ENCODE assay signal across 8 cellular contexts in the genomic region with DNA sequence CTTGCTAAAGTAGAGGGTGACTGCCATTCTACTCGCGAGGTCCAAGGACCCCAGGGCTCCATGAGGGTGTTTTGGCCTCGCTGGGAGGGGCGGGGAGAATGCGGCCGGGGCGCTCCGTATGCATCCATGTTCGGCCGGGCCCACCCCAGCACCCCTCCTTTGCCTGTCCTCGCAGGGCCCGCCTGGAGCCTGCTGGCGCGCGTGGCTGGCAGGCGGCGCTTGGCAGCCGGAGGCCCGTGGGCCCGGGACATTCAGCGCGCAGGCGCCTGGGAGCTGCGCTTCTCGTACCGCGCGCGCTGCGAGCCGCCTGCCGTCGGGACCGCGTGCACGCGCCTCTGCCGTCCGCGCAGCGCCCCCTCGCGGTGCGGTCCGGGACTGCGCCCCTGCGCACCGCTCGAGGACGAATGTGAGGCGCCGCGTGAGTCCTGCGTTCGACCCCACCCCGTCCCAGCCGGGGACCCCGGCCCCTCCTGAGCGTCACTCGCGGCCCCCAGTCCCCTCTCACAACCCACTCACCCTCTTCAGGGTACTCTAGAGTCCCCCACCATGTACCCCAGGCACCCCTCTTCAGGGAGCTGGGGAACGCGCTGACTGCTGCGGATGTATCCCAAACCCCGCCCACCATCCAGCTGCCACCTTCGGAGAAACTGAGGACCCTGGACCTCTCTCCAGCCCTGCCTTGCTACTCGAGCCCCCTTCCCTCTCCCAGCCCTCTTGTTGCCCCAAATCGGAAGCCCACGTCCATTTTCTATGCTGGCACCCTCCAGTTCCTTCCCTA. TPM values are rescaled to one million over a fixed set of nuclear protein-coding genes. Genes with fewer than 3 reads are reported as not detected.
DNase-seq lines count a peak whose midpoint lies in the region; FAIRE-seq and TF ChIP-seq lines count a peak whose summit lies in the region.

No MANE protein-coding gene starts in this region.

- H3K4ac ChIP-seq in H1 (replicated peaks; ENCODE audit: insufficient read length, low read depth, low read length): no peak overlapping the region

- H3K79me1 ChIP-seq in H1 (ENCODE audit: low read depth, low read length): no peaks in the 10 kb centered on the region

- TF ChIP-seq POLR2A in H1 (IDR thresholded peaks at IDR 0.05; ENCODE audit: control extremely low read depth in 1 of 2, low read depth in 2 of 2, low read length in 2 of 2) (no peak), suprapubic skin (IDR thresholded peaks at IDR 0.05) (no peak)

- no peak overlapping the region for H2BK5ac ChIP-seq in H1 (ENCODE audit: low read depth, low read length)

- CTCF ChIA-PET in H1 (lab: Charles Lee; ENCODE audit: partially characterized antibody): interaction anchor here (0.7 to 1.8 kb wide), 18 partner anchors 9 to 105 kb away, joined by 3 to 23 read pairs (median 3); a partner anchor contains a TSS

- H3K36me3 ChIP-seq in H1 (ENCODE audit: control insufficient read depth in 2 of 4, insufficient read depth in 4 of 4, low read length in 3 of 4): no peaks in the 10 kb centered on the region
- no peaks in the 10 kb centered on the region for H3K36me3 ChIP-seq in suprapubic skin

- H4K91ac ChIP-seq in H1 (replicated peaks; ENCODE audit: insufficient read length, low read length): no peak overlapping the region

- H3K23me2 ChIP-seq in H1 (ENCODE audit: low read depth, low read length): peaks cover 22% of the 10 kb centered on the region

- H3K79me2 ChIP-seq in H1 (ENCODE audit: control insufficient read depth in 1 of 2, insufficient read depth in 2 of 2, low read length in 2 of 2): no peaks in the 10 kb centered on the region

- H3K4me3 ChIP-seq in H1 (ENCODE audit: extremely low read depth in 1 of 4, insufficient read depth in 2 of 4, low read depth in 3 of 4, low read length in 4 of 4): peak overlapping the region in 1 of 4 experiments; percentile 37; a peak in 1 of 8 replicates
- H3K4me3 ChIP-seq in suprapubic skin: no peak overlapping the region

- H3K9me3 ChIP-seq in H1 (ENCODE audit: insufficient read depth in 2 of 2, low read depth in 1 of 2, low read length in 1 of 2) (peaks cover 6 to 8% of the 10 kb centered on the region in 2 experiments; a peak in 3 of 4 replicates), suprapubic skin (no peaks in the 10 kb centered on the region)

- H3K9ac ChIP-seq in H1 (replicated peaks in 1 of 4; ENCODE audit: extremely low read depth in 1 of 4, low read depth in 3 of 4, low read length in 3 of 4): no peak overlapping the region

- H3K27ac ChIP-seq in H1 (ENCODE audit: low read depth, low read length) (no peak overlapping the region), suprapubic skin (no peak overlapping the region)

- H3K18ac ChIP-seq in H1 (ENCODE audit: extremely low read depth, low read length): peak overlapping the region; percentile 48; the same call in 1 of the 2 replicates

- H3K14ac ChIP-seq in H1 (ENCODE audit: insufficient read length): no peak overlapping the region

- TF ChIP-seq RAD21 in H1 (IDR thresholded peaks at IDR 0.05 in 1 of 2, conservative IDR thresholded peaks at IDR 0.05 in 1 of 2; ENCODE audit: low read depth in 2 of 2, low read length in 2 of 2): peak in 1 of 2 experiments; percentile 56; a peak in 2 of 4 replicates

- H3K4me1 ChIP-seq in H1 (replicated peaks in 1 of 4; ENCODE audit: control insufficient read depth in 3 of 4, insufficient read depth in 4 of 4, low read length in 3 of 4) (peaks cover 3 to 10% (median 5%) of the 10 kb centered on the region in 4 experiments; a peak in 5 of 7 replicates), suprapubic skin (peaks cover 40% of the 10 kb centered on the region)

- no peak overlapping the region for H2BK20ac ChIP-seq in H1 (ENCODE audit: low read length)

- TF ChIP-seq EP300 in H1 (IDR thresholded peaks at IDR 0.05; ENCODE audit: borderline replicate concordance in 1 of 2, low read depth in 2 of 2, low read length in 2 of 2): no peak
- no peak for TF ChIP-seq EP300 in suprapubic skin (IDR thresholded peaks at IDR 0.05)

- peak; percentile 90 to 97 (median 93) for TF ChIP-seq CTCF in H1 (IDR thresholded peaks at IDR 0.05; ENCODE audit: control extremely low read depth in 1 of 3, insufficient read depth in 1 of 3, low read depth in 1 of 3, low read length in 3 of 3)
- TF ChIP-seq CTCF in nephron (IDR thresholded peaks at IDR 0.05; ENCODE audit: unreplicated experiment in 3 of 3): peak; percentile 80 to 87 (median 86)
- peak; percentile 68 to 97 for TF ChIP-seq CTCF in suprapubic skin (IDR thresholded peaks at IDR 0.05)

- peaks cover 85% of the 10 kb centered on the region for H3K27me3 Mint-ChIP-seq in nephron (ENCODE audit: low read depth)

- H4K5ac ChIP-seq in H1 (ENCODE audit: insufficient read length, low read depth, low read length): no peak overlapping the region

- H3K4me2 ChIP-seq in H1 (ENCODE audit: insufficient read depth in 1 of 2, low read depth in 2 of 2, low read length in 2 of 2): peak overlapping the region in 1 of 2 experiments; percentile 52; a peak in 2 of 4 replicates

- H3K36me3 Mint-ChIP-seq in nephron (ENCODE audit: low read depth): no peaks in the 10 kb centered on the region

- H3K4me3 Mint-ChIP-seq in nephron: peak overlapping the region in 1 of 3 experiments; percentile 20

- H3K27me3 ChIP-seq in H1 (replicated peaks in 1 of 4; ENCODE audit: control insufficient read depth in 3 of 4, extremely low read depth in 1 of 4, insufficient read depth in 3 of 4, low read length in 3 of 4) (peaks cover 36 to 95% (median 85%) of the 10 kb centered on the region in 4 experiments), suprapubic skin (peaks cover 86% of the 10 kb centered on the region)

- POLR2A ChIA-PET in H1 (lab: Charles Lee; ENCODE audit: partially characterized antibody): interaction anchor here (0.6 to 1.2 kb wide), 11 partner anchors 10 to 112 kb away, joined by 3 to 7 read pairs (median 3); a partner anchor contains a TSS

- H3K56ac ChIP-seq in H1 (replicated peaks; ENCODE audit: insufficient read length, low read depth, low read length): no peak overlapping the region

- no peak overlapping the region for H2AFZ ChIP-seq in H1 (ENCODE audit: low read length)

- no peak overlapping the region for H3K23ac ChIP-seq in H1 (ENCODE audit: insufficient read length)

- no peak overlapping the region for H3K27ac Mint-ChIP-seq in nephron

- peak overlapping the region; percentile 88 for H4K8ac ChIP-seq in H1 (ENCODE audit: extremely low read depth, insufficient read depth, low read length)

- no peak overlapping the region for H2BK120ac ChIP-seq in H1 (replicated peaks; ENCODE audit: low read depth, low read length)

- H3K9me3 Mint-ChIP-seq in nephron: no peaks in the 10 kb centered on the region

- peaks cover 17% of the 10 kb centered on the region for H3K4me1 Mint-ChIP-seq in nephron

- no peak overlapping the region for H2AK5ac ChIP-seq in H1 (ENCODE audit: low read depth, low read length)

- no peak for FAIRE-seq in H1 (lab: Jason Lieb, UNC)

- H2BK15ac ChIP-seq in H1 (ENCODE audit: low read length): peak overlapping the region; percentile 29; the same call in 1 of the 2 replicates

- no peak overlapping the region for H2BK12ac ChIP-seq in H1 (ENCODE audit: low read depth, low read length)

- peaks cover 0 to 3% of the 10 kb centered on the region in 2 experiments for H4K20me1 ChIP-seq in H1 (replicated peaks in 1 of 2; ENCODE audit: control insufficient read depth in 1 of 2, insufficient read depth in 2 of 2, low read length in 2 of 2)

- 26% methylated on average over 44 of the region's 69 CpGs; no CpG with 5 or more reads in 1 of the 2 experiments for WGBS in H1 (ENCODE audit: extremely low coverage in 1 of 2, insufficient coverage in 1 of 2, insufficient read length in 1 of 2, insufficient replicate concordance in 2 of 2, low coverage in 1 of 2, low lambda C conversion rate in 2 of 2, missing lambda C conversion rate in 1 of 2), 2 experiments
- WGBS in suprapubic skin: 73% methylated on average over 8 of the region's 69 CpGs

- DNase-seq in GF-D8 (lab: John Stamatoyannopoulos, UW) (peak; percentile 26), NCI-H1092 treated with DMSO at 0.1 percent for 48 hours (lab: John Stamatoyannopoulos, UW) (peak; percentile 13), H1 (ENCODE audit: low read depth in 1 of 2, low spot score in 2 of 2) (peak in 1 of 2 experiments; percentile 93), suprapubic skin (ENCODE audit: low spot score in 2 of 2) (no peak), NCI-H345 (lab: John Stamatoyannopoulos, UW) (no peak), NCI-H2029 (lab: John Stamatoyannopoulos, UW) (no peak)
- peak; percentile 90 for DNase-seq in activated CD8-positive, alpha-beta memory T cell treated with anti-CD3 and anti-CD28 coated beads for 24 hours

RNA-seq across cellular contexts. Expression of a gene that starts 4.1 kb away (rescaled TPM):
- 11.3 and 12.2 TPM in 2 replicates for total RNA-seq in H1 (2021; fragmentation: NEBNext Ultra II Directional; extraction: Animal tissue kit (Norgen Biotek cat#: 25700))
- 13.8 and 16.6 TPM in 2 replicates for polyA plus RNA-seq in H1 (2011; rRNA removed)
- 10.9 TPM for polyA plus RNA-seq in H1 (2011; cell fraction: cytosol; rRNA removed)
- polyA plus RNA-seq in H1 (2011; cell fraction: nucleus; rRNA removed): 13.1 TPM
- polyA plus RNA-seq in H1 (2012, experiment 1 of 2): 4.0 to 10.2 TPM (median 8.6 TPM) in 4 replicates
- 6.7 TPM for polyA plus RNA-seq in H1 (2012, experiment 2 of 2)
- 63.8 TPM for polyA plus RNA-seq in H1 (2013, experiment 1 of 2)
- polyA plus RNA-seq in H1 (2013, experiment 2 of 2): 53.9 TPM
- polyA minus RNA-seq in H1 (2011; rRNA and poly(A)+ RNA removed): 1.2 and 1.6 TPM in 2 replicates
- 4.3 TPM for polyA minus RNA-seq in H1 (2011; cell fraction: cytosol; rRNA and poly(A)+ RNA removed)
- polyA minus RNA-seq in H1 (2011; cell fraction: nucleus; rRNA and poly(A)+ RNA removed): 3.9 TPM
- total RNA-seq in suprapubic skin: not detected

RNA-seq across cellular contexts. Expression of a gene that starts 12.1 kb away (rescaled TPM):
- 8.4 and 11.0 TPM in 2 replicates for total RNA-seq in H1 (2021; fragmentation: NEBNext Ultra II Directional; extraction: Animal tissue kit (Norgen Biotek cat#: 25700))
- polyA plus RNA-seq in H1 (2011; rRNA removed): 10.7 and 21.8 TPM in 2 replicates
- polyA plus RNA-seq in H1 (2011; cell fraction: cytosol; rRNA removed): 11.5 TPM
- 27.1 TPM for polyA plus RNA-seq in H1 (2011; cell fraction: nucleus; rRNA removed)
- polyA plus RNA-seq in H1 (2012, experiment 1 of 2): 9.8 to 12.5 TPM (median 11.4 TPM) in 4 replicates
- 9.3 TPM for polyA plus RNA-seq in H1 (2012, experiment 2 of 2)
- polyA plus RNA-seq in H1 (2013, experiment 1 of 2): 23.6 TPM
- 19.1 TPM for polyA plus RNA-seq in H1 (2013, experiment 2 of 2)
- polyA minus RNA-seq in H1 (2011; rRNA and poly(A)+ RNA removed): 1.2 and 2.0 TPM in 2 replicates
- polyA minus RNA-seq in H1 (2011; cell fraction: cytosol; rRNA and poly(A)+ RNA removed): 4.4 TPM
- polyA minus RNA-seq in H1 (2011; cell fraction: nucleus; rRNA and poly(A)+ RNA removed): 16.2 TPM
- not detected for total RNA-seq in suprapubic skin

RNA-seq across cellular contexts. Expression of a gene that starts 22.2 kb away (rescaled TPM):
- 153 and 155 TPM in 2 replicates for total RNA-seq in H1 (2021; fragmentation: NEBNext Ultra II Directional; extraction: Animal tissue kit (Norgen Biotek cat#: 25700))
- polyA plus RNA-seq in H1 (2011; rRNA removed): 187 and 217 TPM in 2 replicates
- polyA plus RNA-seq in H1 (2011; cell fraction: cytosol; rRNA removed): 162 TPM
- polyA plus RNA-seq in H1 (2011; cell fraction: nucleus; rRNA removed): 233 TPM
- polyA plus RNA-seq in H1 (2012, experiment 1 of 2): 147 to 197 TPM (median 169 TPM) in 4 replicates
- 251 TPM for polyA plus RNA-seq in H1 (2012, experiment 2 of 2)
- polyA plus RNA-seq in H1 (2013, experiment 1 of 2): 125 TPM
- polyA plus RNA-seq in H1 (2013, experiment 2 of 2): 123 TPM
- polyA minus RNA-seq in H1 (2011; rRNA and poly(A)+ RNA removed): 121 and 126 TPM in 2 replicates
- polyA minus RNA-seq in H1 (2011; cell fraction: cytosol; rRNA and poly(A)+ RNA removed): 92.0 TPM
- 71.7 TPM for polyA minus RNA-seq in H1 (2011; cell fraction: nucleus; rRNA and poly(A)+ RNA removed)
- total RNA-seq in suprapubic skin: 10 to 100 TPM; 44.9 to 57.9 (median 50.6) TPM

RNA-seq across cellular contexts. Expression of a gene that starts 29.8 kb away (rescaled TPM):
- total RNA-seq in H1 (2021; fragmentation: NEBNext Ultra II Directional; extraction: Animal tissue kit (Norgen Biotek cat#: 25700)): 2.4 and 3.4 TPM in 2 replicates
- polyA plus RNA-seq in H1 (2011; rRNA removed): 2.1 and 11.3 TPM in 2 replicates
- polyA plus RNA-seq in H1 (2011; cell fraction: cytosol; rRNA removed): 3.4 TPM
- 2.6 TPM for polyA plus RNA-seq in H1 (2011; cell fraction: nucleus; rRNA removed)
- polyA plus RNA-seq in H1 (2012, experiment 1 of 2): 1.5 to 2.6 TPM (median 1.8 TPM) in 4 replicates
- polyA plus RNA-seq in H1 (2012, experiment 2 of 2): 1.3 TPM
- polyA plus RNA-seq in H1 (2013, experiment 1 of 2): 3.8 TPM
- 3.0 TPM for polyA plus RNA-seq in H1 (2013, experiment 2 of 2)
- 0.93 and 2.3 TPM in 2 replicates for polyA minus RNA-seq in H1 (2011; rRNA and poly(A)+ RNA removed)
- 0.95 TPM for polyA minus RNA-seq in H1 (2011; cell fraction: cytosol; rRNA and poly(A)+ RNA removed)
- polyA minus RNA-seq in H1 (2011; cell fraction: nucleus; rRNA and poly(A)+ RNA removed): 1.5 TPM
- 1 to 10 TPM in 2 of 4 donors, under 1 TPM in 2; 0.80 to 2.4 (median 1.2) TPM for total RNA-seq in suprapubic skin

RNA-seq across cellular contexts. Expression of a gene that starts 37.1 kb away (rescaled TPM):
- 29.6 and 29.9 TPM in 2 replicates for total RNA-seq in H1 (2021; fragmentation: NEBNext Ultra II Directional; extraction: Animal tissue kit (Norgen Biotek cat#: 25700))
- 7.6 and 7.8 TPM in 2 replicates for polyA plus RNA-seq in H1 (2011; rRNA removed)
- 15.5 TPM for polyA plus RNA-seq in H1 (2011; cell fraction: cytosol; rRNA removed)
- 8.9 TPM for polyA plus RNA-seq in H1 (2011; cell fraction: nucleus; rRNA removed)
- 19.2 to 23.4 TPM (median 19.8 TPM) in 4 replicates for polyA plus RNA-seq in H1 (2012, experiment 1 of 2)
- 7.5 TPM for polyA plus RNA-seq in H1 (2012, experiment 2 of 2)
- 24.5 TPM for polyA plus RNA-seq in H1 (2013, experiment 1 of 2)
- polyA plus RNA-seq in H1 (2013, experiment 2 of 2): 23.5 TPM
- 3.8 and 4.0 TPM in 2 replicates for polyA minus RNA-seq in H1 (2011; rRNA and poly(A)+ RNA removed)
- polyA minus RNA-seq in H1 (2011; cell fraction: cytosol; rRNA and poly(A)+ RNA removed): 9.8 TPM
- polyA minus RNA-seq in H1 (2011; cell fraction: nucleus; rRNA and poly(A)+ RNA removed): 7.2 TPM
- 10 to 100 TPM in 2 of 4 donors, 1 to 10 TPM in 2; 7.5 to 14.5 (median 12.1) TPM for total RNA-seq in suprapubic skin

Comparison
In these comparisons a context has a peak if more than half of its experiments do, and no peak if none do; other contexts are left out.
1. DNase-seq: peak in GF-D8 (single experiment), NCI-H1092 treated with DMSO at 0.1 percent for 48 hours (single experiment) and activated CD8-positive, alpha-beta memory T cell treated with anti-CD3 and anti-CD28 coated beads for 24 hours (single experiment); none in suprapubic skin (0 of 2), NCI-H345 (single experiment) and NCI-H2029 (single experiment).
2. RNA of a gene that starts 4.1 kb away (total RNA-seq): 11.3 to 12.2 TPM in H1; not detected in suprapubic skin; every median in the first group is over 10 times any median in the second.
3. Peak in every context shown above with its lines, with median percentiles within 50 percentile points of each other: CTCF ChIP-seq.